ENCODE assay signal across 10 cellular contexts in genomic region chr6:149933461-149933860, GRCh38. TPM values are rescaled to one million over a fixed set of nuclear protein-coding genes. Genes with fewer than 3 reads are reported as not detected.
DNase-seq lines count a peak whose midpoint lies in the region; TF ChIP-seq lines count a peak whose summit lies in the region.
"Had no signal": no experiment of that assay in that cellular context is flagged by ENCODE, and none has a peak within 500 bp of the region (broad histone marks: within the 10 kb centered on the region; RNA-seq: fewer than 3 reads in every experiment).

No MANE protein-coding gene starts in this region.

- no peak overlapping the region for H3K27ac ChIP-seq in coronary artery

- intact Hi-C loops in posterior vena cava (cut with DNase I), result loop anchor here in 1 of 2 donors (2.0 kb wide), 1 partner anchor 83 kb away; no protein-coding TSS in a partner anchor

- no peak overlapping the region for H3K4me3 ChIP-seq in coronary artery

- peak; percentile 34 for DNase-seq in activated effector memory CD4-positive, alpha-beta T cell treated with anti-CD3 and anti-CD28 coated beads, Interleukin-2, amount 50 U/mL, for 16 hours
- DNase-seq in activated effector memory CD4-positive, alpha-beta T cell treated with Interleukin-2 at 50 U/mL for 16 hours, result no peak
- DNase-seq in NCI-H69 (lab: John Stamatoyannopoulos, UW) (peak; percentile 16), coronary artery (ENCODE audit: low spot score) (peak; percentile 29), posterior vena cava (ENCODE audit: low spot score) (peak; percentile 12), NCI-H1694 treated with DMSO at 0.1 percent for 48 hours (lab: John Stamatoyannopoulos, UW) (no peak), HK-2 (ENCODE audit: unreplicated experiment) (no peak)
- DNase-seq: NCI-H510A, SIG-M5 had no signal

- TF ChIP-seq CTCF in coronary artery (IDR thresholded peaks at IDR 0.05), result no peak

RNA-seq across cellular contexts. Expression of gene ULBP2, which starts 8.4 kb away (rescaled TPM):
- under 1 TPM; 0.43 to 0.51 TPM for total RNA-seq in posterior vena cava

RNA-seq across cellular contexts. Expression of gene RAET1G, which starts 10.5 kb away (rescaled TPM):
- under 1 TPM in 1 of 2 donors, not detected in 1; 0.74 TPM for total RNA-seq in posterior vena cava

RNA-seq across cellular contexts. Expression of gene ULBP1, which starts 30.3 kb away (rescaled TPM):
- total RNA-seq in posterior vena cava, result under 1 TPM in 1 of 2 donors, not detected in 1; 0.19 TPM

RNA-seq across cellular contexts. Expression of gene RAET1E, which starts 35.5 kb away (rescaled TPM):
- 1 to 10 TPM in 1 of 2 donors, not detected in 1; 1.6 TPM for total RNA-seq in posterior vena cava
- total RNA-seq: CD4-positive, CD25-positive, alpha-beta regulatory T cell had no signal

Comparison
In these comparisons a context has a peak if more than half of its experiments do, and no peak if none do; other contexts are left out.
1. DNase-seq: peak in activated effector memory CD4-positive, alpha-beta T cell treated with anti-CD3 and anti-CD28 coated beads, Interleukin-2, amount 50 U/mL, for 16 hours (single experiment), NCI-H69 (single experiment), coronary artery (single experiment) and posterior vena cava (single experiment); none in activated effector memory CD4-positive, alpha-beta T cell treated with Interleukin-2 at 50 U/mL for 16 hours (single experiment), NCI-H1694 treated with DMSO at 0.1 percent for 48 hours (single experiment) and HK-2 (single experiment).